Comparison of ENCODE assay signal across 1 cellular context in the genomic region with DNA sequence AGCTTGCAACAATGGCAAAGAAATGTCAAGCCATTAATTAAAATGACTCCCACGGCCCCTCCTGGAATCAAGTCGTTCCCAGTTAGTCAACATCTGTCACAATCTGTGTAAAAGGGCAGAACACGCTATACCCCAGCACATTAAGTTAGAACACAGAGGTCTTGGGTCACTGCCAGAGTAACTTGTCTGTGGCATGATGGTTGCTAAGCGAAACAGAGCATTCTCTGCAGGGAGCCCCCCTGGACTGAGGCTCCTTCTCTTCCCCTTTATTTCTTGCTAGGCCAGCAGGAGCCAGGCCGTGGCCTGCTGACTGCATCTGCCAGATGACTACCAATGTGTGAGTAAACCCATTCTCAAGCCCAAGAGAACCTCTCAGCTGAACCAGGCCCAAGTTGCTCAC.
TF ChIP-seq lines count a peak whose summit lies in the region.

No MANE protein-coding gene starts in this region.

TF ChIP-seq in IMR-90, 13 proteins besides CTCF, POLR2A, EP300 and RAD21:
- no peak for TF ChIP-seq MAZ (IDR thresholded peaks at IDR 0.05; ENCODE audit: borderline replicate concordance, low read depth, low read length)
- no peak for TF ChIP-seq MXI1 (IDR thresholded peaks at IDR 0.05; ENCODE audit: borderline replicate concordance, low read depth, low read length)
- no peak for TF ChIP-seq RCOR1 (IDR thresholded peaks at IDR 0.05; ENCODE audit: insufficient replicate concordance, low read length)
- TF ChIP-seq RFX5 (IDR thresholded peaks at IDR 0.05; ENCODE audit: low read depth, low read length) = no peak
- no peak for TF ChIP-seq NFE2L2 (IDR thresholded peaks at IDR 0.05; ENCODE audit: low read depth, low read length)
- TF ChIP-seq MAFK (IDR thresholded peaks at IDR 0.05; ENCODE audit: low read depth, low read length) = no peak
- TF ChIP-seq CHD1 (IDR thresholded peaks at IDR 0.05; ENCODE audit: low read depth, low read length) = no peak
- TF ChIP-seq BHLHE40 (IDR thresholded peaks at IDR 0.05; ENCODE audit: low read depth, low read length) = no peak
- TF ChIP-seq, protein P1, sequence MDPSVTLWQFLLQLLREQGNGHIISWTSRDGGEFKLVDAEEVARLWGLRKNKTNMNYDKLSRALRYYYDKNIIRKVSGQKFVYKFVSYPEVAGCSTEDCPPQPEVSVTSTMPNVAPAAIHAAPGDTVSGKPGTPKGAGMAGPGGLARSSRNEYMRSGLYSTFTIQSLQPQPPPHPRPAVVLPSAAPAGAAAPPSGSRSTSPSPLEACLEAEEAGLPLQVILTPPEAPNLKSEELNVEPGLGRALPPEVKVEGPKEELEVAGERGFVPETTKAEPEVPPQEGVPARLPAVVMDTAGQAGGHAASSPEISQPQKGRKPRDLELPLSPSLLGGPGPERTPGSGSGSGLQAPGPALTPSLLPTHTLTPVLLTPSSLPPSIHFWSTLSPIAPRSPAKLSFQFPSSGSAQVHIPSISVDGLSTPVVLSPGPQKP (IDR thresholded peaks at IDR 0.05; ENCODE audit: borderline replicate concordance, low read depth, low read length) = no peak
- TF ChIP-seq CEBPB (IDR thresholded peaks at IDR 0.05; ENCODE audit: low read depth, low read length) = no peak
- no peak for TF ChIP-seq SMC3 (IDR thresholded peaks at IDR 0.05; ENCODE audit: low read depth, low read length)
- no peak for TF ChIP-seq FOS (IDR thresholded peaks at IDR 0.05; ENCODE audit: low read depth, low read length)
- TF ChIP-seq, protein P2, sequence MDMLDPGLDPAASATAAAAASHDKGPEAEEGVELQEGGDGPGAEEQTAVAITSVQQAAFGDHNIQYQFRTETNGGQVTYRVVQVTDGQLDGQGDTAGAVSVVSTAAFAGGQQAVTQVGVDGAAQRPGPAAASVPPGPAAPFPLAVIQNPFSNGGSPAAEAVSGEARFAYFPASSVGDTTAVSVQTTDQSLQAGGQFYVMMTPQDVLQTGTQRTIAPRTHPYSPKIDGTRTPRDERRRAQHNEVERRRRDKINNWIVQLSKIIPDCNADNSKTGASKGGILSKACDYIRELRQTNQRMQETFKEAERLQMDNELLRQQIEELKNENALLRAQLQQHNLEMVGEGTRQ (IDR thresholded peaks at IDR 0.05; ENCODE audit: low read depth, low read length) = no peak
